Comparison of ENCODE assay signal across 17 cellular contexts in genomic region chr4:77454858-77455257, GRCh38.
A peak's percentile ranks its signal among the peaks of the same experiment; 100 is the strongest.
DNase-seq lines count a peak whose midpoint lies in the region; ATAC-seq, FAIRE-seq and TF ChIP-seq lines count a peak whose summit lies in the region.
"Had no signal": no experiment of that assay in that cellular context is flagged by ENCODE, and none has a peak within 500 bp of the region (broad histone marks: within the 10 kb centered on the region; RNA-seq: fewer than 3 reads in every experiment).

No MANE protein-coding gene starts in this region.

- TF ChIP-seq EP300 in HepG2 (IDR thresholded peaks at IDR 0.05; ENCODE audit: low read depth in 2 of 2, low read length in 2 of 2) (no peak), HepG2 (CRISPR knock-in tag; IDR thresholded peaks at IDR 0.05; ENCODE audit: borderline replicate concordance) (no peak), K562 (IDR thresholded peaks at IDR 0.05; ENCODE audit: low read length) (no peak)

- ATAC-seq in HepG2 (no peak), right lobe of liver (no peak), K562 (no peak), GM18519 (IDR thresholded peaks at IDR 0.05; ENCODE audit: low FRiP score, unreplicated experiment) (no peak)
- ATAC-seq: CD8-positive, alpha-beta T cell had no signal

- H3K27ac ChIP-seq in HepG2 (ENCODE audit: extremely low read length, insufficient read depth, low read length) (no peak overlapping the region), right lobe of liver (no peak overlapping the region), K562 (ENCODE audit: extremely low read depth, low read depth, low read length) (no peak overlapping the region), Peyer's patch (no peak overlapping the region)
- H3K27ac ChIP-seq: BLaER1 treated with 17β-estradiol and CSF1 and Interleukin-3, amounts not matched to agents 10 nM and 100 nM; RWPE1 had no signal

- CTCF ChIA-PET in HepG2 (lab: Yijun Ruan, JAX; ENCODE audit: low intra/inter-chr PET ratio, low total read pairs) (no interaction called here), K562 (lab: Yijun Ruan, JAX; ENCODE audit: low intra/inter-chr PET ratio) (no interaction called here)

- H3K9ac ChIP-seq in HepG2 (ENCODE audit: insufficient read depth, low read depth, low read length) (no peak overlapping the region), K562 (ENCODE audit: insufficient read depth in 1 of 2, low read depth in 2 of 2, low read length in 2 of 2) (no peak overlapping the region)
- H3K9ac ChIP-seq: BLaER1 treated with 17β-estradiol and CSF1 and Interleukin-3, amounts not matched to agents 10 nM and 100 nM had no signal

- H3K4me1 ChIP-seq in HepG2 (ENCODE audit: insufficient read depth, low read length) (no peaks in the 10 kb centered on the region), right lobe of liver (no peaks in the 10 kb centered on the region), K562 (replicated peaks in 1 of 2; ENCODE audit: control insufficient read depth in 2 of 2, insufficient read depth in 2 of 2, low read length in 2 of 2) (no peaks in the 10 kb centered on the region), Peyer's patch (no peaks in the 10 kb centered on the region)
- H3K4me1 ChIP-seq: BLaER1 treated with 17β-estradiol and CSF1 and Interleukin-3, amounts not matched to agents 10 nM and 100 nM had no signal

- H3K4me2 ChIP-seq in HepG2 (ENCODE audit: low read depth, low read length) (no peak overlapping the region), K562 (ENCODE audit: insufficient read depth, low read length) (no peak overlapping the region)
- H3K4me2 ChIP-seq: BLaER1 treated with 17β-estradiol and CSF1 and Interleukin-3, amounts not matched to agents 10 nM and 100 nM had no signal

- no peaks in the 10 kb centered on the region for H3K36me3 ChIP-seq in HepG2 (replicated peaks in 1 of 2; ENCODE audit: control insufficient read depth in 1 of 2, insufficient read depth in 2 of 2, low read length in 2 of 2)
- H3K36me3 ChIP-seq in right lobe of liver: no peaks in the 10 kb centered on the region
- no peaks in the 10 kb centered on the region for H3K36me3 ChIP-seq in K562 (ENCODE audit: control insufficient read depth, insufficient read depth, low read length)
- H3K36me3 ChIP-seq in Peyer's patch: no peaks in the 10 kb centered on the region
- H3K36me3 ChIP-seq: BLaER1 treated with 17β-estradiol and CSF1 and Interleukin-3, amounts not matched to agents 10 nM and 100 nM had no signal

- H3K9me1 ChIP-seq in K562 (ENCODE audit: control insufficient read depth, insufficient read depth, low read length): no peaks in the 10 kb centered on the region

- no peaks in the 10 kb centered on the region for H3K79me2 ChIP-seq in HepG2 (ENCODE audit: insufficient read depth, low read length)
- H3K79me2 ChIP-seq in K562 (ENCODE audit: control insufficient read depth, insufficient read depth, low read length): no peaks in the 10 kb centered on the region

- no peak for DNase-seq in HepG2 (ENCODE audit: low spot score)
- DNase-seq in right lobe of liver: no peak
- no peak for DNase-seq in K562 (ENCODE audit: extremely low read depth in 1 of 4, low spot score in 3 of 4)
- DNase-seq in fibroblast of mammary gland (ENCODE audit: low read depth): peak; percentile 43
- no peak for DNase-seq in SIG-M5 treated with dmso at 0.1 percent for 504 hours (lab: John Stamatoyannopoulos, UW; ENCODE audit: unreplicated experiment)
- DNase-seq in Peyer's patch: no peak
- DNase-seq: CD8-positive, alpha-beta T cell; DMS79; NCI-H1436; NCI-H1930; NCI-H2171 treated with DMSO at 0.1 percent for 48 hours; NCI-H774; SIG-M5 had no signal

- H3K4me3 ChIP-seq in HepG2 (replicated peaks in 1 of 3; ENCODE audit: insufficient read depth in 1 of 3, low read depth in 2 of 3, low read length in 3 of 3) (no peak overlapping the region), right lobe of liver (no peak overlapping the region), K562 (no peak overlapping the region), fibroblast of mammary gland (ENCODE audit: control insufficient read depth, low read depth, low read length) (no peak overlapping the region), Peyer's patch (no peak overlapping the region)
- H3K4me3 ChIP-seq: BLaER1 treated with 17β-estradiol and CSF1 and Interleukin-3, amounts not matched to agents 10 nM and 100 nM had no signal

- TF ChIP-seq RAD21 in HepG2 (CRISPR knock-in tag; IDR thresholded peaks at IDR 0.05) (no peak), K562 (CRISPR knock-in tag; conservative IDR thresholded peaks at IDR 0.05 in 1 of 2, IDR thresholded peaks at IDR 0.05 in 1 of 2) (no peak)

- H3K9me3 ChIP-seq in HepG2 (ENCODE audit: low read length): no peaks in the 10 kb centered on the region
- no peaks in the 10 kb centered on the region for H3K9me3 ChIP-seq in right lobe of liver
- H3K9me3 ChIP-seq in K562 (replicated peaks; ENCODE audit: control insufficient read depth, insufficient read depth, low read depth, low read length): no peaks in the 10 kb centered on the region
- H3K9me3 ChIP-seq in Peyer's patch: peaks cover 0 to 3% (median 0%) of the 10 kb centered on the region in 4 donors

- BruUV-seq in HepG2 (replicated peaks; lab: Mats Ljungman, UMichigan): no TSS peak
- BruUV-seq in K562 (replicated peaks; lab: Mats Ljungman, UMichigan): no TSS peak

- no peak overlapping the region for H2AFZ ChIP-seq in HepG2 (ENCODE audit: low read length)
- H2AFZ ChIP-seq in K562 (ENCODE audit: low read depth, low read length): no peak overlapping the region

- H3K27me3 ChIP-seq in HepG2 (ENCODE audit: control insufficient read depth in 1 of 2, insufficient read depth in 2 of 2, low read length in 2 of 2): no peaks in the 10 kb centered on the region
- no peaks in the 10 kb centered on the region for H3K27me3 ChIP-seq in right lobe of liver
- H3K27me3 ChIP-seq in K562 (ENCODE audit: control insufficient read depth in 2 of 2, insufficient read depth in 2 of 2, low read length in 2 of 2): no peaks in the 10 kb centered on the region
- H3K27me3 ChIP-seq in Peyer's patch: no peaks in the 10 kb centered on the region
- H3K27me3 ChIP-seq: BLaER1 treated with 17β-estradiol and CSF1 and Interleukin-3, amounts not matched to agents 10 nM and 100 nM had no signal

- FAIRE-seq in HepG2 (lab: Jason Lieb, UNC): no peak
- FAIRE-seq in K562 (lab: Jason Lieb, UNC): no peak
- FAIRE-seq: H1 had no signal

- WGBS in HepG2 (ENCODE audit: low lambda C conversion rate): 0% methylated on average over 1 of the region's 1 CpG
- 35% methylated on average over 1 of the region's 1 CpG for WGBS in right lobe of liver (ENCODE audit: insufficient coverage, low coverage, low lambda C conversion rate, missing lambda C conversion rate)
- 0% methylated on average over 1 of the region's 1 CpG for WGBS in K562 (ENCODE audit: insufficient coverage, low coverage, missing lambda C conversion rate)

- POLR2A ChIA-PET in HepG2 (lab: Yijun Ruan, JAX) (no interaction called here), K562 (lab: Yijun Ruan, JAX) (no interaction called here)

- TF ChIP-seq POLR2A in HepG2 (IDR thresholded peaks at IDR 0.05; ENCODE audit: insufficient read depth in 1 of 2, low read depth in 2 of 2, low read length in 2 of 2) (no peak), right lobe of liver (IDR thresholded peaks at IDR 0.05) (no peak), K562 (conservative IDR thresholded peaks at IDR 0.05) (no peak), Peyer's patch (IDR thresholded peaks at IDR 0.05) (no peak)

- no peak for TF ChIP-seq CTCF in HepG2 (CRISPR knock-in tag; IDR thresholded peaks at IDR 0.05)
- TF ChIP-seq CTCF in right lobe of liver (IDR thresholded peaks at IDR 0.05): no peak
- no peak for TF ChIP-seq CTCF in K562 (IDR thresholded peaks at IDR 0.05 in 2 of 3, conservative IDR thresholded peaks at IDR 0.05 in 1 of 3; ENCODE audit: insufficient read depth in 2 of 3, low read depth in 1 of 3, low read length in 3 of 3)
- no peak for TF ChIP-seq CTCF in fibroblast of mammary gland (conservative IDR thresholded peaks at IDR 0.05; ENCODE audit: control insufficient read depth, insufficient read depth, low read depth, low read length)
- TF ChIP-seq CTCF in Peyer's patch (IDR thresholded peaks at IDR 0.05): no peak

- no peaks in the 10 kb centered on the region for H4K20me1 ChIP-seq in HepG2 (ENCODE audit: insufficient read depth, low read length)
- H4K20me1 ChIP-seq in K562 (replicated peaks; ENCODE audit: control insufficient read depth, insufficient read depth, low read length): no peaks in the 10 kb centered on the region
- H4K20me1 ChIP-seq: BLaER1 treated with 17β-estradiol and CSF1 and Interleukin-3, amounts not matched to agents 10 nM and 100 nM had no signal

- intact Hi-C loops in HepG2 (cut with micrococcal nuclease; ENCODE audit: unreplicated experiment): no loop called here
- intact Hi-C loops in right lobe of liver (cut with DNase I): no loop called here
- intact Hi-C loops in K562 (cut with micrococcal nuclease): no loop called here

- in situ Hi-C loops in HepG2 (cut with HindIII; ENCODE audit: extremely low pct_ligation_motif_present, low pct_unique_long_range_greater_than_20kb) (no loop called here), K562 (cut with MboI) (no loop called here)

TF ChIP-seq in HepG2, 621 proteins besides CTCF, POLR2A, EP300 and RAD21:
- TF ChIP-seq LCORL (IDR thresholded peaks at IDR 0.05) (peak; percentile 20; the same call in 1 of the 2 replicates), LCORL (CRISPR knock-in tag; IDR thresholded peaks at IDR 0.05) (no peak), GATAD1 (CRISPR knock-in tag; IDR thresholded peaks at IDR 0.05) (no peak)

TF ChIP-seq in K562, 482 proteins besides CTCF, POLR2A, EP300 and RAD21:
- peak; percentile 82 for TF ChIP-seq NFIC (IDR thresholded peaks at IDR 0.05)
- 0 out of 2 replicates have a peak, but pooled peaks have one; percentile 29 for TF ChIP-seq NFIX (CRISPR knock-in tag; IDR thresholded peaks at IDR 0.05; ENCODE audit: low read depth)
- no peak for TF ChIP-seq CBFA2T2 (conservative IDR thresholded peaks at IDR 0.05)
TF ChIP-seq in K562: peak in this region for 2.

Comparison
In these comparisons a context has a peak if more than half of its experiments do, and no peak if none do; other contexts are left out.
1. Of the 241 proteins assayed by ChIP-seq in both HepG2 and K562: peak only in HepG2: none; only in K562: NFIC; in both: none; in neither: 240.